Comparison of ENCODE assay signal across 8 cellular contexts in genomic region chr12:46933947-46934346, GRCh38.
DNase-seq lines count a peak whose midpoint lies in the region; ATAC-seq and TF ChIP-seq lines count a peak whose summit lies in the region.

No MANE protein-coding gene starts in this region.

- H3K36me3 Mint-ChIP-seq in GM23338 (ENCODE audit: low read depth): peaks cover 10% of the 10 kb centered on the region

- no peak overlapping the region for H3K27ac Mint-ChIP-seq in GM23338

- H3K27ac ChIP-seq in GM23338 (ENCODE audit: low read depth) (no peak overlapping the region), SJCRH30 (no peak overlapping the region)

- no peak overlapping the region for H2AFZ ChIP-seq in GM23338

- H3F3A ChIP-seq in GM23338 (replicated peaks; ENCODE audit: low read depth): no peaks in the 10 kb centered on the region

- TF ChIP-seq CTCF in AG09319 (IDR thresholded peaks at IDR 0.05; ENCODE audit: low read depth, low read length): peak; percentile 65
- TF ChIP-seq CTCF in GM23338 (conservative IDR thresholded peaks at IDR 0.05; ENCODE audit: low read depth in 2 of 2): peak; percentile 60 to 71
- peak; percentile 67 for TF ChIP-seq CTCF in fibroblast of villous mesenchyme (IDR thresholded peaks at IDR 0.05; ENCODE audit: insufficient read depth, low read depth, low read length)

- H3K27me3 Mint-ChIP-seq in GM23338 (ENCODE audit: insufficient read depth, low read depth, poor library complexity): no peaks in the 10 kb centered on the region

- DNase-seq in AG09319 (ENCODE audit: extremely low read depth, low read depth): no peak
- peak; percentile 59 for DNase-seq in GM23338 (ENCODE audit: low spot score)
- peak; percentile 26 to 74 for DNase-seq in SJCRH30
- peak; percentile 73 for DNase-seq in fibroblast of villous mesenchyme (ENCODE audit: low read depth)
- peak; percentile 18 for DNase-seq in putamen (ENCODE audit: low spot score)
- no peak for DNase-seq in UCSD-AML1 (lab: John Stamatoyannopoulos, UW; ENCODE audit: unreplicated experiment)
- no peak for DNase-seq in cortex of kidney (lab: John Stamatoyannopoulos, UW)

- H3K9me2 ChIP-seq in GM23338 (ENCODE audit: insufficient read depth): no peaks in the 10 kb centered on the region; the same call in 1 of the 2 replicates

- H3K9me3 Mint-ChIP-seq in GM23338: peaks cover 15% of the 10 kb centered on the region

- H3K27me3 ChIP-seq in GM23338 (ENCODE audit: insufficient read depth) (no peaks in the 10 kb centered on the region), SJCRH30 (no peaks in the 10 kb centered on the region)

- no peak overlapping the region for H3K4me2 ChIP-seq in GM23338

- no peak overlapping the region for H3K4me3 Mint-ChIP-seq in GM23338

- peak; percentile 74 for ATAC-seq in GM23338
- ATAC-seq in GM21526 (IDR thresholded peaks at IDR 0.05; ENCODE audit: low FRiP score, unreplicated experiment): no peak

- no peaks in the 10 kb centered on the region for H4K20me1 ChIP-seq in GM23338 (replicated peaks; ENCODE audit: insufficient read depth)

- H3K4me1 ChIP-seq in GM23338 (ENCODE audit: insufficient read depth) (no peaks in the 10 kb centered on the region), SJCRH30 (peaks cover 18% of the 10 kb centered on the region)

- H3K79me2 ChIP-seq in GM23338 (replicated peaks; ENCODE audit: insufficient read depth): no peaks in the 10 kb centered on the region

- H3K9me3 ChIP-seq in SJCRH30 (replicated peaks): peaks cover 6% of the 10 kb centered on the region; the same call in 1 of the 2 replicates

- H3K36me3 ChIP-seq in GM23338 (ENCODE audit: insufficient read depth): no peaks in the 10 kb centered on the region
- no peaks in the 10 kb centered on the region for H3K36me3 ChIP-seq in SJCRH30

- H3K4me3 ChIP-seq in GM23338: no peak overlapping the region
- H3K4me3 ChIP-seq in SJCRH30: no peak overlapping the region
- no peak overlapping the region for H3K4me3 ChIP-seq in fibroblast of villous mesenchyme (ENCODE audit: low read depth, low read length)

- H3K4me1 Mint-ChIP-seq in GM23338: peaks cover 4% of the 10 kb centered on the region; the same call in 2 of the 3 replicates

TF ChIP-seq in GM23338, 12 proteins besides CTCF, POLR2A, EP300 and RAD21:
- no peak for TF ChIP-seq CREB1 (CRISPR knock-in tag; IDR thresholded peaks at IDR 0.05; ENCODE audit: low read depth)
- TF ChIP-seq EZH2phosphoT487 (IDR thresholded peaks at IDR 0.05; ENCODE audit: unreplicated experiment): no peak
- TF ChIP-seq REST (IDR thresholded peaks at IDR 0.05; ENCODE audit: unreplicated experiment): no peak
- TF ChIP-seq POLR2AphosphoS5 (IDR thresholded peaks at IDR 0.05; ENCODE audit: low read depth): no peak
- no peak for TF ChIP-seq ZNF114 (CRISPR knock-in tag; IDR thresholded peaks at IDR 0.05)
- TF ChIP-seq EZH2 (IDR thresholded peaks at IDR 0.05; ENCODE audit: low read depth, unreplicated experiment): no peak
- TF ChIP-seq ETS1 (IDR thresholded peaks at IDR 0.05): no peak
- no peak for TF ChIP-seq STAT1 (IDR thresholded peaks at IDR 0.05; ENCODE audit: unreplicated experiment)
- no peak for TF ChIP-seq NANOG (IDR thresholded peaks at IDR 0.05; ENCODE audit: borderline replicate concordance)
- TF ChIP-seq ZNF462 (CRISPR knock-in tag; IDR thresholded peaks at IDR 0.05): no peak
- TF ChIP-seq ZNF331 (CRISPR knock-in tag; IDR thresholded peaks at IDR 0.05; ENCODE audit: low read depth): no peak
- no peak for TF ChIP-seq JUNB (IDR thresholded peaks at IDR 0.05; ENCODE audit: unreplicated experiment)
TF ChIP-seq in GM23338: peak in this region for 0.

Comparison
In these comparisons a context has a peak if more than half of its experiments do, and no peak if none do; other contexts are left out.
1. DNase-seq: peak in GM23338 (single experiment), SJCRH30 (2 of 2), fibroblast of villous mesenchyme (single experiment) and putamen (single experiment); none in AG09319 (single experiment), UCSD-AML1 (single experiment) and cortex of kidney (single experiment).
2. Peak in every context shown above with its lines, with median percentiles within 50 percentile points of each other: CTCF ChIP-seq.